In genomic region chr19:58348080-58348479, GRCh38 we compare ENCODE assay signal across 8 cellular contexts. TPM values are rescaled to one million over a fixed set of nuclear protein-coding genes. Genes with fewer than 3 reads are reported as not detected.
DNase-seq lines count a peak whose midpoint lies in the region; ATAC-seq, FAIRE-seq and TF ChIP-seq lines count a peak whose summit lies in the region.
"Not testable (repeated sequence)": the region's sequence is repeated elsewhere in the genome, so short reads cannot be mapped to it uniquely, and the experiment has no call there.

No MANE protein-coding gene starts in this region.

- not testable (repeated sequence) for H3K9me3 ChIP-seq in CD4-positive, CD25-positive, alpha-beta regulatory T cell (ENCODE audit: control insufficient read depth in 2 of 2, low read length in 2 of 2); SJSA1 (replicated peaks); H1 (ENCODE audit: insufficient read depth in 2 of 2, low read depth in 1 of 2, low read length in 1 of 2); iPS-20b (ENCODE audit: insufficient read depth, low read depth, low read length); neural progenitor cell (ENCODE audit: low read depth); subcutaneous abdominal adipose tissue (ENCODE audit: control insufficient read depth in 5 of 5, low read length in 5 of 5)

- TF ChIP-seq EP300 in H1 (IDR thresholded peaks at IDR 0.05; ENCODE audit: borderline replicate concordance in 1 of 2, low read depth in 2 of 2, low read length in 2 of 2) = not testable (repeated sequence)

- H2AK5ac ChIP-seq in H1 (ENCODE audit: low read depth, low read length) = not testable (repeated sequence)

- not testable (repeated sequence) for H2BK15ac ChIP-seq in H1 (ENCODE audit: low read length)

- H3K4me2 ChIP-seq in H1 (ENCODE audit: insufficient read depth in 1 of 2, low read depth in 2 of 2, low read length in 2 of 2) (peak overlapping the region; percentile 76 to 78), neural progenitor cell (peak overlapping the region; percentile 95)

- H3K4me3 Mint-ChIP-seq in CD4-positive, CD25-positive, alpha-beta regulatory T cell = peak overlapping the region; percentile 89 to 96 (median 92)
- peak overlapping the region; percentile 96 for H3K4me3 Mint-ChIP-seq in neural progenitor cell

- H3K9me3 Mint-ChIP-seq in CD4-positive, CD25-positive, alpha-beta regulatory T cell; activated naive CD4-positive, alpha-beta T cell treated with anti-CD3 and anti-CD28 coated beads, Interleukin-2, amount 50 U/mL, for 72 hours; neural progenitor cell: not testable (repeated sequence)

- H4K8ac ChIP-seq in H1 (ENCODE audit: extremely low read depth, insufficient read depth, low read length) = not testable (repeated sequence)

- H2AFZ ChIP-seq in H1 (ENCODE audit: low read length) (0 out of 2 replicates have a peak overlapping the region, but pooled peaks have one; percentile 63), neural progenitor cell (replicated peaks) (peak overlapping the region; percentile 66)

- H3K79me2 ChIP-seq in H1 (ENCODE audit: control insufficient read depth in 1 of 2, insufficient read depth in 2 of 2, low read length in 2 of 2); neural progenitor cell (ENCODE audit: low read depth): not testable (repeated sequence)

- H3K36me3 Mint-ChIP-seq in CD4-positive, CD25-positive, alpha-beta regulatory T cell; neural progenitor cell: not testable (repeated sequence)
- H3K36me3 Mint-ChIP-seq in activated naive CD4-positive, alpha-beta T cell treated with anti-CD3 and anti-CD28 coated beads, Interleukin-2, amount 50 U/mL, for 72 hours = peaks cover 20 to 24% of the 10 kb centered on the region in 2 donors

- H3K27ac ChIP-seq in CD4-positive, CD25-positive, alpha-beta regulatory T cell (ENCODE audit: insufficient read depth, low read length, poor library complexity, severe bottlenecking) = peak overlapping the region; percentile 57
- H3K27ac ChIP-seq in SJSA1; H1 (ENCODE audit: low read depth, low read length); iPS-20b (ENCODE audit: low read length); neural progenitor cell; subcutaneous abdominal adipose tissue (ENCODE audit: low read depth, low read length): not testable (repeated sequence)

- not testable (repeated sequence) for ATAC-seq in CD4-positive, CD25-positive, alpha-beta regulatory T cell (ENCODE audit: low read depth in 2 of 2)
- ATAC-seq in HG02759 (IDR thresholded peaks at IDR 0.05; ENCODE audit: unreplicated experiment) = peak; percentile 13
- ATAC-seq in activated naive CD4-positive, alpha-beta T cell treated with anti-CD3 and anti-CD28 coated beads, Interleukin-2, amount 50 U/mL, for 72 hours = peak in 1 of 2 donors; percentile 6

- not testable (repeated sequence) for H3K14ac ChIP-seq in H1 (ENCODE audit: insufficient read length)

- not testable (repeated sequence) for FAIRE-seq in H1 (lab: Jason Lieb, UNC)

- CTCF ChIA-PET in H1 (lab: Charles Lee; ENCODE audit: partially characterized antibody) = interaction anchor here (0.6 to 2.4 kb wide), 8 partner anchors 9 to 70 kb away, joined by 3 to 13 read pairs (median 5); partner anchors contain the start of gene ZNF837

- H3K4me1 ChIP-seq in CD4-positive, CD25-positive, alpha-beta regulatory T cell (ENCODE audit: control insufficient read depth, insufficient read depth, low read length, poor library complexity, severe bottlenecking) = peaks cover 20% of the 10 kb centered on the region
- H3K4me1 ChIP-seq in SJSA1 (replicated peaks) (peaks cover 14% of the 10 kb centered on the region), subcutaneous abdominal adipose tissue (ENCODE audit: control insufficient read depth in 5 of 5, insufficient read depth in 5 of 5, low read length in 5 of 5) (peaks cover 0 to 23% (median 14%) of the 10 kb centered on the region in 5 donors)
- not testable (repeated sequence) for H3K4me1 ChIP-seq in H1 (replicated peaks in 1 of 4; ENCODE audit: control insufficient read depth in 3 of 4, insufficient read depth in 4 of 4, low read length in 3 of 4); iPS-20b (ENCODE audit: insufficient read depth, low read length); neural progenitor cell

- H3K27me3 ChIP-seq in CD4-positive, CD25-positive, alpha-beta regulatory T cell (ENCODE audit: control insufficient read depth, insufficient read depth, low read length); SJSA1 (replicated peaks); H1 (replicated peaks in 1 of 4; ENCODE audit: control insufficient read depth in 3 of 4, extremely low read depth in 1 of 4, insufficient read depth in 3 of 4, low read length in 3 of 4): not testable (repeated sequence)
- peaks cover 25% of the 10 kb centered on the region for H3K27me3 ChIP-seq in iPS-20b (ENCODE audit: insufficient read depth, low read length)
- H3K27me3 ChIP-seq in neural progenitor cell = peaks cover 16% of the 10 kb centered on the region
- peaks cover 7 to 53% (median 35%) of the 10 kb centered on the region in 5 donors for H3K27me3 ChIP-seq in subcutaneous abdominal adipose tissue (ENCODE audit: control insufficient read depth in 5 of 5, insufficient read depth in 4 of 5, low read length in 5 of 5)

- H3K79me1 ChIP-seq in H1 (ENCODE audit: low read depth, low read length) = not testable (repeated sequence)

- not testable (repeated sequence) for H3F3A ChIP-seq in neural progenitor cell (ENCODE audit: low read depth)

- not testable (repeated sequence) for H4K5ac ChIP-seq in H1 (ENCODE audit: insufficient read length, low read depth, low read length)

- H3K4ac ChIP-seq in H1 (replicated peaks; ENCODE audit: insufficient read length, low read depth, low read length) = not testable (repeated sequence)

- not testable (repeated sequence) for H3K18ac ChIP-seq in H1 (ENCODE audit: extremely low read depth, low read length)

- not testable (repeated sequence) for H4K91ac ChIP-seq in H1 (replicated peaks; ENCODE audit: insufficient read length, low read length)

- not testable (repeated sequence) for H2BK120ac ChIP-seq in H1 (replicated peaks; ENCODE audit: low read depth, low read length)

- not testable (repeated sequence) for H2BK5ac ChIP-seq in H1 (ENCODE audit: low read depth, low read length)

- not testable (repeated sequence) for H3K36me3 ChIP-seq in CD4-positive, CD25-positive, alpha-beta regulatory T cell (ENCODE audit: control insufficient read depth, insufficient read depth, low read length); H1 (ENCODE audit: control insufficient read depth in 2 of 4, insufficient read depth in 4 of 4, low read length in 3 of 4); iPS-20b (ENCODE audit: insufficient read depth, low read depth, low read length); neural progenitor cell; subcutaneous abdominal adipose tissue (ENCODE audit: control insufficient read depth in 5 of 5, insufficient read depth in 5 of 5, low read length in 5 of 5)
- H3K36me3 ChIP-seq in SJSA1 = peaks cover 19% of the 10 kb centered on the region

- not testable (repeated sequence) for H3K27me3 Mint-ChIP-seq in CD4-positive, CD25-positive, alpha-beta regulatory T cell
- peaks cover 26% of the 10 kb centered on the region for H3K27me3 Mint-ChIP-seq in neural progenitor cell (ENCODE audit: insufficient read depth, low read depth)

- POLR2A ChIA-PET in H1 (lab: Charles Lee; ENCODE audit: partially characterized antibody) = interaction anchor here (0.7 to 11.4 kb wide), 11 partner anchors 8 to 165 kb away, joined by 3 to 102 read pairs (median 4); partner anchors contain the start of genes ZNF274, ZNF497, ZNF544 and ZSCAN22

- TF ChIP-seq RAD21 in H1 (IDR thresholded peaks at IDR 0.05 in 1 of 2, conservative IDR thresholded peaks at IDR 0.05 in 1 of 2; ENCODE audit: low read depth in 2 of 2, low read length in 2 of 2) = not testable (repeated sequence)

- peak overlapping the region; percentile 43 to 93 (median 60) for H3K27ac Mint-ChIP-seq in CD4-positive, CD25-positive, alpha-beta regulatory T cell
- H3K27ac Mint-ChIP-seq in activated naive CD4-positive, alpha-beta T cell treated with anti-CD3 and anti-CD28 coated beads, Interleukin-2, amount 50 U/mL, for 72 hours = peak overlapping the region; percentile 84 to 94
- not testable (repeated sequence) for H3K27ac Mint-ChIP-seq in neural progenitor cell

- not testable (repeated sequence) for H3K23me2 ChIP-seq in H1 (ENCODE audit: low read depth, low read length)

- H3K23ac ChIP-seq in H1 (ENCODE audit: insufficient read length) = not testable (repeated sequence)

- TF ChIP-seq CTCF in H1 (IDR thresholded peaks at IDR 0.05; ENCODE audit: control extremely low read depth in 1 of 3, insufficient read depth in 1 of 3, low read depth in 1 of 3, low read length in 3 of 3); neural progenitor cell (IDR thresholded peaks at IDR 0.05): not testable (repeated sequence)

- not testable (repeated sequence) for TF ChIP-seq POLR2A in H1 (IDR thresholded peaks at IDR 0.05; ENCODE audit: control extremely low read depth in 1 of 2, low read depth in 2 of 2, low read length in 2 of 2)

- H3K9ac ChIP-seq in H1 (replicated peaks in 1 of 4; ENCODE audit: extremely low read depth in 1 of 4, low read depth in 3 of 4, low read length in 3 of 4) = not testable (repeated sequence)
- H3K9ac ChIP-seq in iPS-20b (ENCODE audit: low read depth, low read length) = peak overlapping the region; percentile 77; the same call in 1 of the 2 replicates
- H3K9ac ChIP-seq in neural progenitor cell = peak overlapping the region; percentile 40
- H3K9ac ChIP-seq in subcutaneous abdominal adipose tissue (ENCODE audit: low read length in 5 of 5) = peak overlapping the region in 1 of 5 donors; percentile 56

- WGBS in H1 (ENCODE audit: extremely low coverage in 1 of 2, insufficient coverage in 1 of 2, insufficient read length in 1 of 2, insufficient replicate concordance in 2 of 2, low coverage in 1 of 2, low lambda C conversion rate in 2 of 2, missing lambda C conversion rate in 1 of 2), 2 experiments = 28% methylated on average over 12 of the region's 12 CpGs; no CpG with 5 or more reads in 1 of the 2 experiments

- DNase-seq in CD4-positive, CD25-positive, alpha-beta regulatory T cell; SJSA1 (ENCODE audit: low read depth in 1 of 2, low spot score in 2 of 2); activated naive CD4-positive, alpha-beta T cell treated with anti-CD3 and anti-CD28 coated beads, Interleukin-2, amount 50 U/mL, for 72 hours (ENCODE audit: low spot score in 2 of 2); H1 (ENCODE audit: low read depth in 1 of 2, low spot score in 2 of 2); neural progenitor cell (ENCODE audit: low spot score): not testable (repeated sequence)

- peaks cover 0 to 35% (median 17%) of the 10 kb centered on the region in 4 donors for H3K4me1 Mint-ChIP-seq in CD4-positive, CD25-positive, alpha-beta regulatory T cell
- H3K4me1 Mint-ChIP-seq in neural progenitor cell = peaks cover 17% of the 10 kb centered on the region

- not testable (repeated sequence) for H3K56ac ChIP-seq in H1 (replicated peaks; ENCODE audit: insufficient read length, low read depth, low read length)

- H2BK12ac ChIP-seq in H1 (ENCODE audit: low read depth, low read length) = not testable (repeated sequence)

- H3K4me3 ChIP-seq in CD4-positive, CD25-positive, alpha-beta regulatory T cell (ENCODE audit: low read depth, low read length) = peak overlapping the region; percentile 69
- H3K4me3 ChIP-seq in SJSA1 (peak overlapping the region; percentile 65), H1 (ENCODE audit: extremely low read depth in 1 of 4, insufficient read depth in 2 of 4, low read depth in 3 of 4, low read length in 4 of 4) (peak overlapping the region; percentile 78 to 88 (median 82)), iPS-20b (ENCODE audit: low read length) (peak overlapping the region; percentile 95), neural progenitor cell (peak overlapping the region; percentile 87), subcutaneous abdominal adipose tissue (ENCODE audit: low read depth in 1 of 5, low read length in 5 of 5) (peak overlapping the region; percentile 38 to 75 (median 48))

- not testable (repeated sequence) for H4K20me1 ChIP-seq in H1 (replicated peaks in 1 of 2; ENCODE audit: control insufficient read depth in 1 of 2, insufficient read depth in 2 of 2, low read length in 2 of 2); neural progenitor cell (ENCODE audit: low read depth)

- not testable (repeated sequence) for H2BK20ac ChIP-seq in H1 (ENCODE audit: low read length)

RNA-seq across cellular contexts. Expression of gene A1BG, which starts 5.2 kb away (rescaled TPM):
- 11.8 TPM for total RNA-seq in CD4-positive, CD25-positive, alpha-beta regulatory T cell
- polyA plus RNA-seq in CD4-positive, CD25-positive, alpha-beta regulatory T cell = 10 to 100 TPM; 32.0 to 53.7 (median 39.8) TPM
- total RNA-seq in SJSA1 (2014; rRNA removed; shearing (Covaris generic)) = 23.6 and 67.7 TPM in 2 replicates
- 10 to 100 TPM; 12.9 to 14.9 TPM for total RNA-seq in activated naive CD4-positive, alpha-beta T cell treated with anti-CD3 and anti-CD28 coated beads, Interleukin-2, amount 50 U/mL, for 72 hours
- total RNA-seq in H1 (2021; fragmentation: NEBNext Ultra II Directional; extraction: Animal tissue kit (Norgen Biotek cat#: 25700)) = 19.9 and 20.8 TPM in 2 replicates
- 69.6 and 108 TPM in 2 replicates for polyA plus RNA-seq in H1 (2011; rRNA removed)
- polyA plus RNA-seq in H1 (2011; cell fraction: cytosol; rRNA removed) = 43.4 TPM
- 26.6 TPM for polyA plus RNA-seq in H1 (2011; cell fraction: nucleus; rRNA removed)
- 11.4 to 25.4 TPM (median 23.1 TPM) in 4 replicates for polyA plus RNA-seq in H1 (2012, experiment 1 of 2)
- 102 TPM for polyA plus RNA-seq in H1 (2012, experiment 2 of 2)
- 26.4 TPM for polyA plus RNA-seq in H1 (2013, experiment 1 of 2)
- polyA plus RNA-seq in H1 (2013, experiment 2 of 2) = 32.6 TPM
- polyA minus RNA-seq in H1 (2011; rRNA and poly(A)+ RNA removed) = 0.49 and 1.1 TPM in 2 replicates
- 6.5 TPM for polyA minus RNA-seq in H1 (2011; cell fraction: cytosol; rRNA and poly(A)+ RNA removed)
- 1.7 TPM for polyA minus RNA-seq in H1 (2011; cell fraction: nucleus; rRNA and poly(A)+ RNA removed)
- 7.5 and 37.1 TPM in 2 replicates for total RNA-seq in neural progenitor cell (ENCODE audit: low replicate concordance)

RNA-seq across cellular contexts. Expression of gene ZNF497, which starts 14.5 kb away (rescaled TPM):
- total RNA-seq in CD4-positive, CD25-positive, alpha-beta regulatory T cell = 0.27 TPM
- polyA plus RNA-seq in CD4-positive, CD25-positive, alpha-beta regulatory T cell = under 1 TPM; 0.34 to 0.79 (median 0.41) TPM
- total RNA-seq in SJSA1 (2014; rRNA removed; shearing (Covaris generic)) = 0.19 and 1.3 TPM in 2 replicates
- 1 to 10 TPM in 1 of 2 donors, under 1 TPM in 1; 0.23 to 2.6 TPM for total RNA-seq in activated naive CD4-positive, alpha-beta T cell treated with anti-CD3 and anti-CD28 coated beads, Interleukin-2, amount 50 U/mL, for 72 hours
- total RNA-seq in H1 (2021; fragmentation: NEBNext Ultra II Directional; extraction: Animal tissue kit (Norgen Biotek cat#: 25700)) = 0.93 and 1.0 TPM in 2 replicates
- 1.4 and 2.0 TPM in 2 replicates for polyA plus RNA-seq in H1 (2011; rRNA removed)
- polyA plus RNA-seq in H1 (2011; cell fraction: cytosol; rRNA removed) = 1.4 TPM
- polyA plus RNA-seq in H1 (2011; cell fraction: nucleus; rRNA removed) = 6.2 TPM
- 1.7 to 2.7 TPM (median 2.4 TPM) in 4 replicates for polyA plus RNA-seq in H1 (2012, experiment 1 of 2)
- 1.5 TPM for polyA plus RNA-seq in H1 (2012, experiment 2 of 2)
- polyA plus RNA-seq in H1 (2013, experiment 1 of 2) = 0.45 TPM
- 0.31 TPM for polyA plus RNA-seq in H1 (2013, experiment 2 of 2)
- polyA minus RNA-seq in H1 (2011; rRNA and poly(A)+ RNA removed) = 1.0 and 1.7 TPM in 2 replicates
- polyA minus RNA-seq in H1 (2011; cell fraction: cytosol; rRNA and poly(A)+ RNA removed) = 2.5 TPM
- 1.7 TPM for polyA minus RNA-seq in H1 (2011; cell fraction: nucleus; rRNA and poly(A)+ RNA removed)
- 3.7 and 8.0 TPM in 2 replicates for total RNA-seq in neural progenitor cell (ENCODE audit: low replicate concordance)

RNA-seq across cellular contexts. Expression of gene ZSCAN22, which starts 21.3 kb away (rescaled TPM):
- total RNA-seq in CD4-positive, CD25-positive, alpha-beta regulatory T cell = 2.1 TPM
- polyA plus RNA-seq in CD4-positive, CD25-positive, alpha-beta regulatory T cell = 1 to 10 TPM in 2 of 4 donors, under 1 TPM in 2; 0.31 to 2.6 (median 1.3) TPM
- total RNA-seq in SJSA1 (2014; rRNA removed; shearing (Covaris generic)) = 2.5 and 3.2 TPM in 2 replicates
- 1 to 10 TPM; 3.1 to 4.3 TPM for total RNA-seq in activated naive CD4-positive, alpha-beta T cell treated with anti-CD3 and anti-CD28 coated beads, Interleukin-2, amount 50 U/mL, for 72 hours
- 3.1 and 3.2 TPM in 2 replicates for total RNA-seq in H1 (2021; fragmentation: NEBNext Ultra II Directional; extraction: Animal tissue kit (Norgen Biotek cat#: 25700))
- polyA plus RNA-seq in H1 (2011; rRNA removed) = 2.6 and 3.3 TPM in 2 replicates
- polyA plus RNA-seq in H1 (2011; cell fraction: cytosol; rRNA removed) = 1.9 TPM
- 1.9 TPM for polyA plus RNA-seq in H1 (2011; cell fraction: nucleus; rRNA removed)
- 1.4 to 2.1 TPM (median 1.9 TPM) in 4 replicates for polyA plus RNA-seq in H1 (2012, experiment 1 of 2)
- polyA plus RNA-seq in H1 (2012, experiment 2 of 2) = 1.0 TPM
- 1.4 TPM for polyA plus RNA-seq in H1 (2013, experiment 1 of 2)
- polyA plus RNA-seq in H1 (2013, experiment 2 of 2) = 1.5 TPM
- 6.3 and 8.1 TPM in 2 replicates for polyA minus RNA-seq in H1 (2011; rRNA and poly(A)+ RNA removed)
- 2.1 TPM for polyA minus RNA-seq in H1 (2011; cell fraction: cytosol; rRNA and poly(A)+ RNA removed)
- polyA minus RNA-seq in H1 (2011; cell fraction: nucleus; rRNA and poly(A)+ RNA removed) = 3.5 TPM
- 1.5 and 2.4 TPM in 2 replicates for total RNA-seq in neural progenitor cell (ENCODE audit: low replicate concordance)

RNA-seq across cellular contexts. Expression of gene ZNF837, which starts 32.8 kb away (rescaled TPM):
- 1.1 TPM for total RNA-seq in CD4-positive, CD25-positive, alpha-beta regulatory T cell
- 1 to 10 TPM; 2.5 to 7.7 (median 4.6) TPM for polyA plus RNA-seq in CD4-positive, CD25-positive, alpha-beta regulatory T cell
- 2.5 and 7.0 TPM in 2 replicates for total RNA-seq in SJSA1 (2014; rRNA removed; shearing (Covaris generic))
- 1 to 10 TPM in 1 of 2 donors, under 1 TPM in 1; 0.48 to 2.1 TPM for total RNA-seq in activated naive CD4-positive, alpha-beta T cell treated with anti-CD3 and anti-CD28 coated beads, Interleukin-2, amount 50 U/mL, for 72 hours
- total RNA-seq in H1 (2021; fragmentation: NEBNext Ultra II Directional; extraction: Animal tissue kit (Norgen Biotek cat#: 25700)) = 1.9 and 2.7 TPM in 2 replicates
- polyA plus RNA-seq in H1 (2011; rRNA removed) = 3.3 and 6.6 TPM in 2 replicates
- polyA plus RNA-seq in H1 (2011; cell fraction: cytosol; rRNA removed) = 4.1 TPM
- polyA plus RNA-seq in H1 (2011; cell fraction: nucleus; rRNA removed) = 4.7 TPM
- polyA plus RNA-seq in H1 (2012, experiment 1 of 2) = 2.4 to 3.5 TPM (median 2.8 TPM) in 4 replicates
- polyA plus RNA-seq in H1 (2012, experiment 2 of 2) = 3.7 TPM
- 1.5 TPM for polyA plus RNA-seq in H1 (2013, experiment 1 of 2)
- polyA plus RNA-seq in H1 (2013, experiment 2 of 2) = 1.5 TPM
- 0.27 and 0.54 TPM in 2 replicates for polyA minus RNA-seq in H1 (2011; rRNA and poly(A)+ RNA removed)
- polyA minus RNA-seq in H1 (2011; cell fraction: cytosol; rRNA and poly(A)+ RNA removed) = 2.3 TPM
- polyA minus RNA-seq in H1 (2011; cell fraction: nucleus; rRNA and poly(A)+ RNA removed) = 1.8 TPM
- 1.4 and 8.5 TPM in 2 replicates for total RNA-seq in neural progenitor cell (ENCODE audit: low replicate concordance)

RNA-seq across cellular contexts. Expression of gene RPS5, which starts 39.0 kb away (rescaled TPM):
- total RNA-seq in CD4-positive, CD25-positive, alpha-beta regulatory T cell = 747 TPM
- polyA plus RNA-seq in CD4-positive, CD25-positive, alpha-beta regulatory T cell = 1,000 to 10,000 TPM in 3 of 4 donors, 100 to 1,000 TPM in 1; 916 to 1,786 (median 1,426) TPM
- total RNA-seq in SJSA1 (2014; rRNA removed; shearing (Covaris generic)) = 1,597 and 2,220 TPM in 2 replicates
- total RNA-seq in activated naive CD4-positive, alpha-beta T cell treated with anti-CD3 and anti-CD28 coated beads, Interleukin-2, amount 50 U/mL, for 72 hours = 1,000 to 10,000 TPM; 1,454 to 1,511 TPM
- total RNA-seq in H1 (2021; fragmentation: NEBNext Ultra II Directional; extraction: Animal tissue kit (Norgen Biotek cat#: 25700)) = 1,554 and 1,557 TPM in 2 replicates
- polyA plus RNA-seq in H1 (2011; rRNA removed) = 5,731 and 5,910 TPM in 2 replicates
- polyA plus RNA-seq in H1 (2011; cell fraction: cytosol; rRNA removed) = 4,964 TPM
- 4,758 TPM for polyA plus RNA-seq in H1 (2011; cell fraction: nucleus; rRNA removed)
- polyA plus RNA-seq in H1 (2012, experiment 1 of 2) = 1,384 to 2,769 TPM (median 2,624 TPM) in 4 replicates
- polyA plus RNA-seq in H1 (2012, experiment 2 of 2) = 4,606 TPM
- 1,774 TPM for polyA plus RNA-seq in H1 (2013, experiment 1 of 2)
- 1,569 TPM for polyA plus RNA-seq in H1 (2013, experiment 2 of 2)
- polyA minus RNA-seq in H1 (2011; rRNA and poly(A)+ RNA removed) = 2,194 and 2,867 TPM in 2 replicates
- 1,050 TPM for polyA minus RNA-seq in H1 (2011; cell fraction: cytosol; rRNA and poly(A)+ RNA removed)
- polyA minus RNA-seq in H1 (2011; cell fraction: nucleus; rRNA and poly(A)+ RNA removed) = 966 TPM
- 1,938 and 2,407 TPM in 2 replicates for total RNA-seq in neural progenitor cell (ENCODE audit: low replicate concordance)
